Comparison of ENCODE assay signal across 8 cellular contexts in the genomic region with DNA sequence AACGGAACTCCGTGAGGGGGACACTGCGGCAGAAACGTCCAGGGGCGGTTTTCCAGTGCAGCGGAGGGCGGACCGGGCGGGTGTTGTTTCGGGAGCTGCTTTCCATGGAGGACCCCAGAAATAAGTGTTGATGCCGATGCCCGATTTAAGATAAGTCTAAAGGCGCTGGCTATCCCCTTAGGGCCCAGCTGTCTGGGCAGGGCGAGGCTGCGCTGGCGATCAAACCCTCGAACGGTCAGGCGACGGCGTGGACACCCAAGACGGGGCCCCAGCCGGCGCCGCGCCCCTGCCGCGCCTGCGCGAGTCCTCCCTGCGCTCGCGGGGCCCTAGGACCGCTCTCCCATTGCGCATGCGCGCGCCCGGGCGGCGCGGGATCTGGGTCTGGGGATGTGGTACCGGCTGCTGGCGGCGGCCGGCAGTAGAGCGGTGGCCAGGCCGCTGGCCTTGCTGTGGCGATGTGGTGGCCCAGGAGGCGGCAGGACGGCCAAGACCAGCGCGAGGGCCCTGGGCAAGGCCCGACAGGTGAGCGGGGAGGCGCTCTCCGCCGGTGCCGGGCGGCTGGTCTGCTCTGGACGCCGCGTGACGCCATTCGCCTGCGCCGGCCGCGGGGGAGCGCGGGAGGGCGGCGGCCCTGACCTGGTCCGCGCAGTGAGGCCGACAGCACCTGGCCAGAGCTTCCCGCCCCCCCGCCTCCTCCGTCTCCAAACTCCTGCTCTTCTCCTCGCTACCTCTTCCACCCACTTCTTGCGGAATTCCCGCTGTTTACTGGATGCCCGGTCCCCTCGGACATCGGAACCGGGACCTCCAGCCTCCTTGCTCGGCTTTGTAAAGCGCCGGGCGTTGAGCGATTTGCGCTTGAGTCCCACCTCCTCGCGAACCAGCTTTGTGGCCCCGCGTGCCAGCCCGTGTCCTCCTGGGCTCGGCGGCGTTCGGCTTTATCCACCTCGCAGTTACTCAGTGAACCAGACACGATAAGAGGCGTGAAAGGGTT. TPM values are rescaled to one million over a fixed set of nuclear protein-coding genes. Genes with fewer than 3 reads are reported as not detected.
A peak's percentile ranks its signal among the peaks of the same experiment; 100 is the strongest.
DNase-seq lines count a peak whose midpoint lies in the region; ATAC-seq and TF ChIP-seq lines count a peak whose summit lies in the region.

No MANE protein-coding gene starts in this region.

- peak; percentile 81 to 96 (median 89) for DNase-seq in CD8-positive, alpha-beta T cell
- DNase-seq in NOMO-1 (lab: John Stamatoyannopoulos, UW; ENCODE audit: unreplicated experiment in 2 of 2): peak; percentile 81 to 84
- peak; percentile 80 to 93 (median 92) for DNase-seq in activated CD8-positive, alpha-beta memory T cell treated with anti-CD3 and anti-CD28 coated beads for 48 hours (ENCODE audit: low read depth in 2 of 3, low spot score in 2 of 3)
- DNase-seq in stimulated activated CD8-positive, alpha-beta memory T cell treated with anti-CD3 and anti-CD28 coated beads, Interleukin-15, amount 100 ng/mL, for 1 hour (ENCODE audit: low read depth): peak; percentile 73

- peak overlapping the region; percentile 77 for H3K27ac ChIP-seq in CD8-positive, alpha-beta T cell (ENCODE audit: low read depth, low read length)
- H3K27ac ChIP-seq in mesodermal cell (ENCODE audit: low read depth, low read length, severe bottlenecking): peak overlapping the region; percentile 85

- CTCF ChIA-PET in CD8-positive, alpha-beta T cell (lab: Charles Lee): interaction anchor here (0.8 to 1.7 kb wide), 2 partner anchors 11 to 62 kb away, joined by 3 to 8 read pairs; no protein-coding TSS in a partner anchor

- H3K27me3 Mint-ChIP-seq in CD8-positive, alpha-beta T cell (ENCODE audit: low read depth): no peaks in the 10 kb centered on the region

- peak overlapping the region; percentile 98 for H3K4me3 Mint-ChIP-seq in CD8-positive, alpha-beta T cell

- no peaks in the 10 kb centered on the region for H3K9me3 Mint-ChIP-seq in CD8-positive, alpha-beta T cell

- peak; percentile 95 for ATAC-seq in CD8-positive, alpha-beta T cell
- peak; percentile 71 for ATAC-seq in GM19438 (IDR thresholded peaks at IDR 0.05; ENCODE audit: low read depth, unreplicated experiment)
- peak; percentile 77 for ATAC-seq in HG03565 (IDR thresholded peaks at IDR 0.05; ENCODE audit: unreplicated experiment)

- H3K4me1 ChIP-seq in CD8-positive, alpha-beta T cell (ENCODE audit: insufficient read depth, low read length): peaks cover 24% of the 10 kb centered on the region
- H3K4me1 ChIP-seq in endocrine pancreas (ENCODE audit: control insufficient read depth, insufficient read depth, low read length) (peaks cover 4% of the 10 kb centered on the region), mesodermal cell (ENCODE audit: control insufficient read depth, insufficient read depth, low read length, poor library complexity, severe bottlenecking) (peaks cover 7% of the 10 kb centered on the region)

- peaks cover 38% of the 10 kb centered on the region for H3K4me1 Mint-ChIP-seq in CD8-positive, alpha-beta T cell (ENCODE audit: low read depth)

- peak overlapping the region; percentile 83 for H3K9ac ChIP-seq in endocrine pancreas (ENCODE audit: control insufficient read depth, insufficient read depth, low read length)

- intact Hi-C loops in CD8-positive, alpha-beta T cell (cut with DNase I, micrococcal nuclease): loop anchor here (1.0 to 5.0 kb wide), 8 partner anchors 24 to 315 kb away; a partner anchor contains a TSS

- H3K4me3 ChIP-seq in CD8-positive, alpha-beta T cell (ENCODE audit: low read depth, low read length): peak overlapping the region; percentile 73
- peak overlapping the region; percentile 44 for H3K4me3 ChIP-seq in endocrine pancreas (ENCODE audit: control insufficient read depth, insufficient read depth, low read length)
- H3K4me3 ChIP-seq in mesodermal cell (ENCODE audit: extremely low read depth, insufficient read depth, low read length, poor library complexity, severe bottlenecking): peak overlapping the region; percentile 95

- no peaks in the 10 kb centered on the region for H3K9me3 ChIP-seq in CD8-positive, alpha-beta T cell (ENCODE audit: low read length)
- H3K9me3 ChIP-seq in endocrine pancreas (ENCODE audit: control insufficient read depth, low read length) (no peaks in the 10 kb centered on the region), mesodermal cell (ENCODE audit: control insufficient read depth, low read length) (peaks cover 14% of the 10 kb centered on the region)

- no peaks in the 10 kb centered on the region for H3K27me3 ChIP-seq in CD8-positive, alpha-beta T cell (ENCODE audit: insufficient read depth, low read length)
- no peaks in the 10 kb centered on the region for H3K27me3 ChIP-seq in endocrine pancreas (ENCODE audit: control insufficient read depth, insufficient read depth, low read length)

- 1% methylated on average over 94 to 101 of the region's 104 CpGs for WGBS in mesodermal cell (ENCODE audit: insufficient coverage in 2 of 2), 2 experiments

- H3K27ac Mint-ChIP-seq in CD8-positive, alpha-beta T cell: peak overlapping the region; percentile 94

- H3K36me3 ChIP-seq in CD8-positive, alpha-beta T cell (ENCODE audit: insufficient read depth, low read length): peaks cover 2% of the 10 kb centered on the region
- H3K36me3 ChIP-seq in endocrine pancreas (ENCODE audit: control insufficient read depth, insufficient read depth, low read length) (no peaks in the 10 kb centered on the region), mesodermal cell (ENCODE audit: control insufficient read depth, insufficient read depth, low read length) (peaks cover 46% of the 10 kb centered on the region)

- peaks cover 10% of the 10 kb centered on the region for H3K36me3 Mint-ChIP-seq in CD8-positive, alpha-beta T cell

- no peak for TF ChIP-seq CTCF in CD8-positive, alpha-beta T cell (IDR thresholded peaks at IDR 0.05)

- POLR2A ChIA-PET in CD8-positive, alpha-beta T cell (lab: Charles Lee): interaction anchor here (0.6 to 1.4 kb wide), 4 partner anchors 22 to 1199 kb away, joined by 3 to 5 read pairs (median 4); a partner anchor contains a TSS

RNA-seq across cellular contexts. Expression of a gene that starts 24.0 kb away (rescaled TPM):
- 10 to 100 TPM; 27.1 to 30.0 TPM for total RNA-seq in CD8-positive, alpha-beta T cell
- polyA plus RNA-seq in mesodermal cell (2013, experiment 1 of 2): 69.2 TPM
- polyA plus RNA-seq in mesodermal cell (2013, experiment 2 of 2): 62.5 TPM

RNA-seq across cellular contexts. Expression of a gene that starts 46.7 kb away (rescaled TPM):
- 1 to 10 TPM in 1 of 2 experiments, under 1 TPM in 1; 0.58 to 1.2 TPM for total RNA-seq in CD8-positive, alpha-beta T cell
- polyA plus RNA-seq in mesodermal cell (2013, experiment 1 of 2): 8.8 TPM
- 9.1 TPM for polyA plus RNA-seq in mesodermal cell (2013, experiment 2 of 2)

RNA-seq across cellular contexts. Expression of a gene that starts 49.4 kb away (rescaled TPM):
- under 1 TPM; 0.62 to 0.86 TPM for total RNA-seq in CD8-positive, alpha-beta T cell
- 189 TPM for polyA plus RNA-seq in mesodermal cell (2013, experiment 1 of 2)
- polyA plus RNA-seq in mesodermal cell (2013, experiment 2 of 2): 156 TPM

RNA-seq across cellular contexts. Expression of a gene that starts 53.9 kb away (rescaled TPM):
- 1 to 10 TPM; 5.4 to 6.4 TPM for total RNA-seq in CD8-positive, alpha-beta T cell
- 6.0 TPM for polyA plus RNA-seq in mesodermal cell (2013, experiment 1 of 2)
- 5.1 TPM for polyA plus RNA-seq in mesodermal cell (2013, experiment 2 of 2)

Comparison
In these comparisons a context has a peak if more than half of its experiments do, and no peak if none do; other contexts are left out.
1. Peak in every context shown above with its lines: DNase-seq, ATAC-seq, H3K4me3 ChIP-seq and H3K27ac ChIP-seq.
2. H3K4me3 ChIP-seq: peak in every context shown above with its lines; median percentile 95 in mesodermal cell; 73 in CD8-positive, alpha-beta T cell; 44 in endocrine pancreas.